Comparison of ENCODE assay signal across 15 cellular contexts in the genomic region with DNA sequence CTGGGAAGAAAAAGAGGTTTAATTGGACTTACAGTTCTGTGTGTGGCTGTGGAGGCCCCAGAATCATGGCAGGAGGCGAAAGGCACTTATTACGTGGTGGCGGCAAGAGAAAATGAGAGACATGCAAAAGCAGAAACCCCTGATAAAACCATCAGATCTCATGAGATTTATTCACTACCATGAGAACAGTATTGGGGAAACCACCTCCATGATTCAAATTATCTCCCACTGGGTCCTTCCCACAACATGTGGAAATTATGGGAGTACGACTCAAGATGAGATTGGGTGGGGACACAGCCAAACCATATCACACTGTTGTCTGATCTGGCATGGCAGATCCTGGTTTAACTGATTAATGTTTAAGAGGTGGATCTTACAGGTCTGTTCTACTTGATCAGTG. TPM values are rescaled to one million over a fixed set of nuclear protein-coding genes. Genes with fewer than 3 reads are reported as not detected.
DNase-seq lines count a peak whose midpoint lies in the region; ATAC-seq and TF ChIP-seq lines count a peak whose summit lies in the region.
"Had no signal": no experiment of that assay in that cellular context is flagged by ENCODE, and none has a peak within 500 bp of the region (broad histone marks: within the 10 kb centered on the region; RNA-seq: fewer than 3 reads in every experiment).

No MANE protein-coding gene starts in this region.

- no peak for TF ChIP-seq CTCF in AG04450 (IDR thresholded peaks at IDR 0.05; ENCODE audit: low read depth, low read length)
- no peak for TF ChIP-seq CTCF in brain (conservative IDR thresholded peaks at IDR 0.05)

- H3K4me1 Mint-ChIP-seq in brain = peaks cover 46% of the 10 kb centered on the region
- peaks cover 28 to 70% (median 62%) of the 10 kb centered on the region in 7 donors for H3K4me1 Mint-ChIP-seq in naive thymus-derived CD4-positive, alpha-beta T cell

- peak; percentile 30 for ATAC-seq in HG02610 (IDR thresholded peaks at IDR 0.05; ENCODE audit: unreplicated experiment)
- no peak for ATAC-seq in naive thymus-derived CD4-positive, alpha-beta T cell
- ATAC-seq in GM19395 (IDR thresholded peaks at IDR 0.05; ENCODE audit: unreplicated experiment) = no peak
- ATAC-seq: esophagus mucosa, Right ventricle myocardium inferior had no signal

- DNase-seq in AG04450 (ENCODE audit: low read depth, low spot score) (no peak), NCI-H2227 treated with DMSO at 0.1 percent for 48 hours (lab: John Stamatoyannopoulos, UW) (no peak), KG1 (lab: John Stamatoyannopoulos, UW) (no peak), SW 1271 (lab: John Stamatoyannopoulos, UW) (no peak)
- DNase-seq in naive thymus-derived CD4-positive, alpha-beta T cell = no peak
- DNase-seq: activated naive CD4-positive, alpha-beta T cell treated with anti-CD3 and anti-CD28 coated beads for 36 hours; MM.1S; NCI-H2081 treated with DMSO at 0.1 percent for 48 hours had no signal

- H3K27ac Mint-ChIP-seq in brain = peak overlapping the region in 3 of 5 experiments; percentile 11 to 78 (median 74)
- H3K27ac Mint-ChIP-seq in naive thymus-derived CD4-positive, alpha-beta T cell = peak overlapping the region in 6 of 9 donors; percentile 10 to 71 (median 44)
- H3K27ac Mint-ChIP-seq: activated naive CD4-positive, alpha-beta T cell treated with anti-CD3 and anti-CD28 coated beads for 36 hours had no signal

- H3K27me3 ChIP-seq in AG04450 (ENCODE audit: control insufficient read depth, insufficient read depth, low read length) = no peaks in the 10 kb centered on the region
- no peaks in the 10 kb centered on the region for H3K27me3 ChIP-seq in naive thymus-derived CD4-positive, alpha-beta T cell (ENCODE audit: control insufficient read depth in 2 of 2, insufficient read depth in 2 of 2, low read length in 2 of 2)
- H3K27me3 ChIP-seq: neutrophil had no signal

- no peaks in the 10 kb centered on the region for H3K9me3 Mint-ChIP-seq in brain
- H3K9me3 Mint-ChIP-seq in naive thymus-derived CD4-positive, alpha-beta T cell = no peaks in the 10 kb centered on the region
- H3K9me3 Mint-ChIP-seq: activated naive CD4-positive, alpha-beta T cell treated with anti-CD3 and anti-CD28 coated beads for 36 hours had no signal

- H3K27ac ChIP-seq in AG04450 (ENCODE audit: low read depth, low read length) = peak overlapping the region; percentile 69
- H3K27ac ChIP-seq in naive thymus-derived CD4-positive, alpha-beta T cell (ENCODE audit: low read depth, low read length) = no peak overlapping the region
- H3K27ac ChIP-seq: neutrophil had no signal

- H3K4me3 Mint-ChIP-seq in brain = peak overlapping the region in 1 of 5 experiments; percentile 77
- H3K4me3 Mint-ChIP-seq in naive thymus-derived CD4-positive, alpha-beta T cell = peak overlapping the region in 2 of 10 donors; percentile 4 to 28
- H3K4me3 Mint-ChIP-seq: activated naive CD4-positive, alpha-beta T cell treated with anti-CD3 and anti-CD28 coated beads for 36 hours had no signal

- H3K4me1 ChIP-seq in naive thymus-derived CD4-positive, alpha-beta T cell (ENCODE audit: control insufficient read depth in 2 of 2, insufficient read depth in 2 of 2, low read length in 2 of 2) = peaks cover 8 to 22% of the 10 kb centered on the region in 2 donors

- intact Hi-C loops in naive thymus-derived CD4-positive, alpha-beta T cell (cut with micrococcal nuclease) = loop anchor here (10.0 kb wide), 1 partner anchor 1956 kb away; a partner anchor contains a TSS

- POLR2A ChIA-PET in AG04450 (lab: Yijun Ruan, JAX) = interaction anchor here (0.6 to 1.2 kb wide), 3 partner anchors 10 to 388 kb away, joined by 3 to 5 read pairs (median 3); no protein-coding TSS in a partner anchor
- POLR2A ChIA-PET in naive thymus-derived CD4-positive, alpha-beta T cell (lab: Charles Lee) = interaction anchor here (0.6 kb wide), 1 partner anchor 96 kb away, joined by 3 read pairs; no protein-coding TSS in a partner anchor

- H3K36me3 ChIP-seq in naive thymus-derived CD4-positive, alpha-beta T cell (ENCODE audit: control insufficient read depth in 2 of 3, insufficient read depth in 3 of 3, low read length in 3 of 3) = peaks cover 9 to 41% (median 31%) of the 10 kb centered on the region in 3 experiments

- H3K9me3 ChIP-seq in AG04450 (ENCODE audit: control insufficient read depth, insufficient read depth, low read length) = no peaks in the 10 kb centered on the region
- H3K9me3 ChIP-seq in naive thymus-derived CD4-positive, alpha-beta T cell (ENCODE audit: control insufficient read depth in 2 of 3, low read length in 3 of 3) = no peaks in the 10 kb centered on the region
- H3K9me3 ChIP-seq: neutrophil had no signal

- peaks cover 71% of the 10 kb centered on the region for H3K36me3 Mint-ChIP-seq in brain
- peaks cover 11 to 69% (median 40%) of the 10 kb centered on the region in 5 donors for H3K36me3 Mint-ChIP-seq in naive thymus-derived CD4-positive, alpha-beta T cell

- no peak overlapping the region for H3K4me3 ChIP-seq in AG04450 (ENCODE audit: low read depth, low read length)
- no peak overlapping the region for H3K4me3 ChIP-seq in naive thymus-derived CD4-positive, alpha-beta T cell (ENCODE audit: low read length)
- H3K4me3 ChIP-seq: lung had no signal

- CTCF ChIA-PET in AG04450 (lab: Charles Lee) = interaction anchor here (0.7 to 3.2 kb wide), 3 partner anchors 24 to 167 kb away, joined by 3 to 13 read pairs (median 3); no protein-coding TSS in a partner anchor
- CTCF ChIA-PET in naive thymus-derived CD4-positive, alpha-beta T cell (lab: Charles Lee) = interaction anchor here (0.5 to 0.8 kb wide), 3 partner anchors 8 to 81 kb away, joined by 3 to 5 read pairs (median 3); partner anchors contain the start of gene GPRC5A

- H3K27me3 Mint-ChIP-seq in brain = peaks cover 3% of the 10 kb centered on the region
- H3K27me3 Mint-ChIP-seq in naive thymus-derived CD4-positive, alpha-beta T cell = no peaks in the 10 kb centered on the region

RNA-seq across cellular contexts. Expression of gene DDX47, which starts 5.5 kb away (rescaled TPM):
- polyA plus RNA-seq in AG04450 (2011; rRNA removed) (91.3 and 113 TPM in 2 replicates), brain (ENCODE audit: insufficient read depth, low read depth, low replicate concordance) (34.6 TPM)
- 58.5 and 70.0 TPM in 2 replicates for polyA minus RNA-seq in AG04450 (2011; rRNA and poly(A)+ RNA removed)
- total RNA-seq in naive thymus-derived CD4-positive, alpha-beta T cell = 100 to 1,000 TPM in 2 of 5 experiments, 10 to 100 TPM in 3; 71.6 to 154 (median 75.5) TPM
- polyA plus RNA-seq in naive thymus-derived CD4-positive, alpha-beta T cell = 10 to 100 TPM; 70.7 to 90.2 TPM

RNA-seq across cellular contexts. Expression of gene APOLD1, which starts 33.2 kb away (rescaled TPM):
- polyA plus RNA-seq in AG04450 (2011; rRNA removed) (2.2 and 2.6 TPM in 2 replicates), brain (ENCODE audit: insufficient read depth, low read depth, low replicate concordance) (23.9 TPM)
- polyA minus RNA-seq in AG04450 (2011; rRNA and poly(A)+ RNA removed) = 1.7 and 2.4 TPM in 2 replicates
- 10 to 100 TPM in 1 of 5 experiments, 1 to 10 TPM in 3, under 1 TPM in 1; 0.64 to 11.1 (median 3.1) TPM for total RNA-seq in naive thymus-derived CD4-positive, alpha-beta T cell
- under 1 TPM; 0.25 to 0.36 TPM for polyA plus RNA-seq in naive thymus-derived CD4-positive, alpha-beta T cell
